In the genomic region with DNA sequence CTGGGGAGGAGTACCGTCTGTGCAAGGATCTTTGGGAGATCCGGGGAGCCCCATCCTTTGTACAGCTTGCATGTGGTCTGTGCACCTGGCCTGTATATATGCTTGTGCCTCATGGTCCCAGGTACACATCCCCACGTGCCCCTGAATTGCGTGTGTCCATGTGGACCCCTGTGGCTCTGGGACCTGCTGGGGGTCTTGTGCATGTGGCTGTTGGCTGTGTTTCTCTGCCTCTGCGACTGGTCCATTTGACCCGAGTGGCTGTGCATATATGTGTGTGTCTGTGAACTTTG, we compare ENCODE assay signal across 1 cellular context.
TF ChIP-seq lines count a peak whose summit lies in the region.

No MANE protein-coding gene starts in this region.

TF ChIP-seq in GM23338, 12 proteins besides CTCF, POLR2A, EP300 and RAD21:
- TF ChIP-seq EZH2 (IDR thresholded peaks at IDR 0.05; ENCODE audit: low read depth, unreplicated experiment) (no peak), CREB1 (CRISPR knock-in tag; IDR thresholded peaks at IDR 0.05; ENCODE audit: low read depth) (no peak), ZNF331 (CRISPR knock-in tag; IDR thresholded peaks at IDR 0.05; ENCODE audit: low read depth) (no peak), JUNB (IDR thresholded peaks at IDR 0.05; ENCODE audit: unreplicated experiment) (no peak), NANOG (IDR thresholded peaks at IDR 0.05; ENCODE audit: borderline replicate concordance) (no peak), POLR2AphosphoS5 (IDR thresholded peaks at IDR 0.05; ENCODE audit: low read depth) (no peak), ZNF114 (CRISPR knock-in tag; IDR thresholded peaks at IDR 0.05) (no peak), EZH2phosphoT487 (IDR thresholded peaks at IDR 0.05; ENCODE audit: unreplicated experiment) (no peak), STAT1 (IDR thresholded peaks at IDR 0.05; ENCODE audit: unreplicated experiment) (no peak)
- TF ChIP-seq, protein P1, sequence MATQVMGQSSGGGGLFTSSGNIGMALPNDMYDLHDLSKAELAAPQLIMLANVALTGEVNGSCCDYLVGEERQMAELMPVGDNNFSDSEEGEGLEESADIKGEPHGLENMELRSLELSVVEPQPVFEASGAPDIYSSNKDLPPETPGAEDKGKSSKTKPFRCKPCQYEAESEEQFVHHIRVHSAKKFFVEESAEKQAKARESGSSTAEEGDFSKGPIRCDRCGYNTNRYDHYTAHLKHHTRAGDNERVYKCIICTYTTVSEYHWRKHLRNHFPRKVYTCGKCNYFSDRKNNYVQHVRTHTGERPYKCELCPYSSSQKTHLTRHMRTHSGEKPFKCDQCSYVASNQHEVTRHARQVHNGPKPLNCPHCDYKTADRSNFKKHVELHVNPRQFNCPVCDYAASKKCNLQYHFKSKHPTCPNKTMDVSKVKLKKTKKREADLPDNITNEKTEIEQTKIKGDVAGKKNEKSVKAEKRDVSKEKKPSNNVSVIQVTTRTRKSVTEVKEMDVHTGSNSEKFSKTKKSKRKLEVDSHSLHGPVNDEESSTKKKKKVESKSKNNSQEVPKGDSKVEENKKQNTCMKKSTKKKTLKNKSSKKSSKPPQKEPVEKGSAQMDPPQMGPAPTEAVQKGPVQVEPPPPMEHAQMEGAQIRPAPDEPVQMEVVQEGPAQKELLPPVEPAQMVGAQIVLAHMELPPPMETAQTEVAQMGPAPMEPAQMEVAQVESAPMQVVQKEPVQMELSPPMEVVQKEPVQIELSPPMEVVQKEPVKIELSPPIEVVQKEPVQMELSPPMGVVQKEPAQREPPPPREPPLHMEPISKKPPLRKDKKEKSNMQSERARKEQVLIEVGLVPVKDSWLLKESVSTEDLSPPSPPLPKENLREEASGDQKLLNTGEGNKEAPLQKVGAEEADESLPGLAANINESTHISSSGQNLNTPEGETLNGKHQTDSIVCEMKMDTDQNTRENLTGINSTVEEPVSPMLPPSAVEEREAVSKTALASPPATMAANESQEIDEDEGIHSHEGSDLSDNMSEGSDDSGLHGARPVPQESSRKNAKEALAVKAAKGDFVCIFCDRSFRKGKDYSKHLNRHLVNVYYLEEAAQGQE (IDR thresholded peaks at IDR 0.05; ENCODE audit: unreplicated experiment) = no peak
- TF ChIP-seq, protein P2, sequence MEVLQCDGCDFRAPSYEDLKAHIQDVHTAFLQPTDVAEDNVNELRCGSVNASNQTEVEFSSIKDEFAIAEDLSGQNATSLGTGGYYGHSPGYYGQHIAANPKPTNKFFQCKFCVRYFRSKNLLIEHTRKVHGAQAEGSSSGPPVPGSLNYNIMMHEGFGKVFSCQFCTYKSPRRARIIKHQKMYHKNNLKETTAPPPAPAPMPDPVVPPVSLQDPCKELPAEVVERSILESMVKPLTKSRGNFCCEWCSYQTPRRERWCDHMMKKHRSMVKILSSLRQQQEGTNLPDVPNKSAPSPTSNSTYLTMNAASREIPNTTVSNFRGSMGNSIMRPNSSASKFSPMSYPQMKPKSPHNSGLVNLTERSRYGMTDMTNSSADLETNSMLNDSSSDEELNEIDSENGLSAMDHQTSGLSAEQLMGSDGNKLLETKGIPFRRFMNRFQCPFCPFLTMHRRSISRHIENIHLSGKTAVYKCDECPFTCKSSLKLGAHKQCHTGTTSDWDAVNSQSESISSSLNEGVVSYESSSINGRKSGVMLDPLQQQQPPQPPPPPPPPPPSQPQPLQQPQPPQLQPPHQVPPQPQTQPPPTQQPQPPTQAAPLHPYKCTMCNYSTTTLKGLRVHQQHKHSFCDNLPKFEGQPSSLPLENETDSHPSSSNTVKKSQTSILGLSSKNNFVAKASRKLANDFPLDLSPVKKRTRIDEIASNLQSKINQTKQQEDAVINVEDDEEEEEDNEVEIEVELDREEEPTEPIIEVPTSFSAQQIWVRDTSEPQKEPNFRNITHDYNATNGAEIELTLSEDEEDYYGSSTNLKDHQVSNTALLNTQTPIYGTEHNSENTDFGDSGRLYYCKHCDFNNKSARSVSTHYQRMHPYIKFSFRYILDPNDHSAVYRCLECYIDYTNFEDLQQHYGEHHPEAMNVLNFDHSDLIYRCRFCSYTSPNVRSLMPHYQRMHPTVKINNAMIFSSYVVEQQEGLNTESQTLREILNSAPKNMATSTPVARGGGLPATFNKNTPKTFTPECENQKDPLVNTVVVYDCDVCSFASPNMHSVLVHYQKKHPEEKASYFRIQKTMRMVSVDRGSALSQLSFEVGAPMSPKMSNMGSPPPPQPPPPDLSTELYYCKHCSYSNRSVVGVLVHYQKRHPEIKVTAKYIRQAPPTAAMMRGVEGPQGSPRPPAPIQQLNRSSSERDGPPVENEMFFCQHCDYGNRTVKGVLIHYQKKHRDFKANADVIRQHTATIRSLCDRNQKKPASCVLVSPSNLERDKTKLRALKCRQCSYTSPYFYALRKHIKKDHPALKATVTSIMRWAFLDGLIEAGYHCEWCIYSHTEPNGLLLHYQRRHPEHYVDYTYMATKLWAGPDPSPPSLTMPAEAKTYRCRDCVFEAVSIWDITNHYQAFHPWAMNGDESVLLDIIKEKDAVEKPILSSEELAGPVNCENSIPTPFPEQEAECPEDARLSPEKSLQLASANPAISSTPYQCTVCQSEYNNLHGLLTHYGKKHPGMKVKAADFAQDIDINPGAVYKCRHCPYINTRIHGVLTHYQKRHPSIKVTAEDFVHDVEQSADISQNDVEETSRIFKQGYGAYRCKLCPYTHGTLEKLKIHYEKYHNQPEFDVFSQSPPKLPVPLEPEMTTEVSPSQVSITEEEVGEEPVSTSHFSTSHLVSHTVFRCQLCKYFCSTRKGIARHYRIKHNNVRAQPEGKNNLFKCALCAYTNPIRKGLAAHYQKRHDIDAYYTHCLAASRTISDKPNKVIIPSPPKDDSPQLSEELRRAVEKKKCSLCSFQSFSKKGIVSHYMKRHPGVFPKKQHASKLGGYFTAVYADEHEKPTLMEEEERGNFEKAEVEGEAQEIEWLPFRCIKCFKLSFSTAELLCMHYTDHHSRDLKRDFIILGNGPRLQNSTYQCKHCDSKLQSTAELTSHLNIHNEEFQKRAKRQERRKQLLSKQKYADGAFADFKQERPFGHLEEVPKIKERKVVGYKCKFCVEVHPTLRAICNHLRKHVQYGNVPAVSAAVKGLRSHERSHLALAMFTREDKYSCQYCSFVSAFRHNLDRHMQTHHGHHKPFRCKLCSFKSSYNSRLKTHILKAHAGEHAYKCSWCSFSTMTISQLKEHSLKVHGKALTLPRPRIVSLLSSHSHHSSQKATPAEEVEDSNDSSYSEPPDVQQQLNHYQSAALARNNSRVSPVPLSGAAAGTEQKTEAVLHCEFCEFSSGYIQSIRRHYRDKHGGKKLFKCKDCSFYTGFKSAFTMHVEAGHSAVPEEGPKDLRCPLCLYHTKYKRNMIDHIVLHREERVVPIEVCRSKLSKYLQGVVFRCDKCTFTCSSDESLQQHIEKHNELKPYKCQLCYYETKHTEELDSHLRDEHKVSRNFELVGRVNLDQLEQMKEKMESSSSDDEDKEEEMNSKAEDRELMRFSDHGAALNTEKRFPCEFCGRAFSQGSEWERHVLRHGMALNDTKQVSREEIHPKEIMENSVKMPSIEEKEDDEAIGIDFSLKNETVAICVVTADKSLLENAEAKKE (CRISPR knock-in tag; IDR thresholded peaks at IDR 0.05) = no peak
- TF ChIP-seq, protein P3, sequence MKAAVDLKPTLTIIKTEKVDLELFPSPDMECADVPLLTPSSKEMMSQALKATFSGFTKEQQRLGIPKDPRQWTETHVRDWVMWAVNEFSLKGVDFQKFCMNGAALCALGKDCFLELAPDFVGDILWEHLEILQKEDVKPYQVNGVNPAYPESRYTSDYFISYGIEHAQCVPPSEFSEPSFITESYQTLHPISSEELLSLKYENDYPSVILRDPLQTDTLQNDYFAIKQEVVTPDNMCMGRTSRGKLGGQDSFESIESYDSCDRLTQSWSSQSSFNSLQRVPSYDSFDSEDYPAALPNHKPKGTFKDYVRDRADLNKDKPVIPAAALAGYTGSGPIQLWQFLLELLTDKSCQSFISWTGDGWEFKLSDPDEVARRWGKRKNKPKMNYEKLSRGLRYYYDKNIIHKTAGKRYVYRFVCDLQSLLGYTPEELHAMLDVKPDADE (IDR thresholded peaks at IDR 0.05) = no peak
